ENCODE assay signal across 19 cellular contexts in the genomic region with DNA sequence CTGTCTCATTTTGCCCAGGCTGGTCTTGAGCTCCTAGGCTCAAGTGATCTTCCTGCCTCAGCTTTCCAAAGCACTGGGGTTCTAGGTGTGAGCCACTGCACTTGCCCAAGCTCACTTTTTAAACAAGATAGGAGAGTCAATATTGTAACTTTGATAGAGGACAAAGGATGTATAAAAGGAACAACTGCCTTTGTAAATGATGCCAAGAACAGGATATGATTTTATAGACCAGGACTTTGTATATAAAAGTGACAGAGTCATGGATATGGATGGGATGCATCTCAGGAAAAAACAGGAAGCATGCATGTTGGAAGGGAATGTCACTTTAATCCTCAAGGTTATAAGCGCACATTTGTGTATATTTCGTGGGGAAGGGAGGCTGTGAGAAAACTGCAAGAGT.
DNase-seq lines count a peak whose midpoint lies in the region; ATAC-seq, FAIRE-seq and TF ChIP-seq lines count a peak whose summit lies in the region.
"Had no signal": no experiment of that assay in that cellular context is flagged by ENCODE, and none has a peak within 500 bp of the region (broad histone marks: within the 10 kb centered on the region; RNA-seq: fewer than 3 reads in every experiment).

No MANE protein-coding gene starts in this region.

- H3K27me3 Mint-ChIP-seq in progenitor cell of endocrine pancreas: no peaks in the 10 kb centered on the region

- peak overlapping the region; percentile 40 for H3K27ac Mint-ChIP-seq in progenitor cell of endocrine pancreas
- H3K27ac Mint-ChIP-seq: CD4-positive, alpha-beta memory T cell had no signal

- TF ChIP-seq POLR2A in H54 (IDR thresholded peaks at IDR 0.05; ENCODE audit: low read depth, low read length): no peak

- peaks cover 27% of the 10 kb centered on the region for H3K4me1 Mint-ChIP-seq in progenitor cell of endocrine pancreas (ENCODE audit: low read depth)
- H3K4me1 Mint-ChIP-seq: CD4-positive, alpha-beta memory T cell had no signal

- H3K4me3 ChIP-seq in mucosa of descending colon: no peak overlapping the region
- H3K4me3 ChIP-seq: A549, GM23248 had no signal

- peak; percentile 52 for ATAC-seq in mucosa of descending colon
- no peak for ATAC-seq in HG03457 (IDR thresholded peaks at IDR 0.05; ENCODE audit: unreplicated experiment)
- ATAC-seq: A549 had no signal

- H3K27ac ChIP-seq in C4-2B: peak overlapping the region; percentile 76
- H3K27ac ChIP-seq: 22Rv1, A549, GM23248 had no signal

- FAIRE-seq in H54 (lab: Jason Lieb, UNC): no peak
- FAIRE-seq: A549, GM12892, GM18507 had no signal

- intact Hi-C loops in mucosa of descending colon (cut with DNase I, micrococcal nuclease): no loop called here

- H3K9me3 ChIP-seq in mucosa of descending colon: no peaks in the 10 kb centered on the region
- H3K9me3 ChIP-seq: A549 had no signal

- H3K4me1 ChIP-seq in mucosa of descending colon (ENCODE audit: low read depth): peaks cover 13% of the 10 kb centered on the region

- peaks cover 6% of the 10 kb centered on the region for H3K9me3 Mint-ChIP-seq in progenitor cell of endocrine pancreas (ENCODE audit: low read depth)

- peaks cover 21% of the 10 kb centered on the region for H3K36me3 Mint-ChIP-seq in progenitor cell of endocrine pancreas (ENCODE audit: insufficient read depth)
- H3K36me3 Mint-ChIP-seq: CD14-positive monocyte; CD4-positive, alpha-beta memory T cell had no signal

- TF ChIP-seq CTCF in C4-2B (conservative IDR thresholded peaks at IDR 0.05): no peak
- no peak for TF ChIP-seq CTCF in mucosa of descending colon (IDR thresholded peaks at IDR 0.05)
- no peak for TF ChIP-seq CTCF in progenitor cell of endocrine pancreas (IDR thresholded peaks at IDR 0.05; ENCODE audit: unreplicated experiment)

- no peak overlapping the region for H3K4me3 Mint-ChIP-seq in progenitor cell of endocrine pancreas (ENCODE audit: low read depth)
- H3K4me3 Mint-ChIP-seq: CD14-positive monocyte; CD4-positive, alpha-beta memory T cell had no signal

- H3K36me3 ChIP-seq in mucosa of descending colon (ENCODE audit: low read depth): no peaks in the 10 kb centered on the region

- DNase-seq in dermis blood vessel endothelial cell (peak; percentile 24), mucosa of descending colon (peak in 1 of 3 donors; percentile 11), progenitor cell of endocrine pancreas (ENCODE audit: low spot score, unreplicated experiment) (no peak), GOT3 (lab: John Stamatoyannopoulos, UW) (no peak), H54 (ENCODE audit: insufficient read length, low spot score) (no peak)
- DNase-seq: AML-193; CD4-positive, alpha-beta memory T cell; DMS153; DMS79; GDM1; GM23248; H7 had no signal
